In the genomic region with DNA sequence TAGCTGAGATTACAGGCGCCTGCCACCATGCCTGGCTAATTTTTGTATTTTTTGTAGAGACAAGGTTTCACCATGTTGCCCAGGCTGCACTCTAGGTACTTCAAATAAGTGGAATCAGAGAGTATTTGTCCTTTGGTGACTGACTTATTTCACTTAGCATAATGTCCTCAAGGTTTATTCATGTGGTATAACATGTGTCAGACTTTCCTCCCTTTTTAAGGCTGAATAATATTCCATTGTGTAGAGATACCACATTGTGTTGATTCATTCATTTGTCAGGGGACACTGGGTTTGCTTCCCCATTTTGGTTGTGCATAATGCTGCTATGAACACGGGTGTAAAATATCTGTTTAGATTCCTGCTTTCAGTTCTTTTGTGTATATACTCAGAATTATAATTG, we compare ENCODE assay signal across 11 cellular contexts. TPM values are rescaled to one million over a fixed set of nuclear protein-coding genes. Genes with fewer than 3 reads are reported as not detected.
DNase-seq lines count a peak whose midpoint lies in the region; ATAC-seq, FAIRE-seq and TF ChIP-seq lines count a peak whose summit lies in the region.
"Had no signal": no experiment of that assay in that cellular context is flagged by ENCODE, and none has a peak within 500 bp of the region (broad histone marks: within the 10 kb centered on the region; RNA-seq: fewer than 3 reads in every experiment).

No MANE protein-coding gene starts in this region.

- peaks cover 0 to 3% of the 10 kb centered on the region in 2 experiments; a peak in 1 of 4 replicates for H3K36me3 ChIP-seq in GM12878 (ENCODE audit: control insufficient read depth in 2 of 2, insufficient read depth in 2 of 2, low read length in 1 of 2)
- peaks cover 0 to 76% of the 10 kb centered on the region in 2 donors for H3K36me3 ChIP-seq in gastrocnemius medialis
- H3K36me3 ChIP-seq: breast epithelium had no signal

- no peaks in the 10 kb centered on the region for H3K27me3 Mint-ChIP-seq in T-helper 2 cell treated with Interferon-gamma antibody and Interleukin-4, amounts not matched to agents 5 μg/mL and 100 μg/mL, for 36 hours (ENCODE audit: low read depth)

- H3K4me3 ChIP-seq in GM12878: no peak overlapping the region
- H3K4me3 ChIP-seq in gastrocnemius medialis: no peak overlapping the region
- H3K4me3 ChIP-seq: breast epithelium had no signal

- DNase-seq in T-helper 2 cell treated with Interferon-gamma antibody and Interleukin-4, amounts not matched to agents 5 μg/mL and 100 μg/mL, for 36 hours (ENCODE audit: low spot score): no peak
- no peak for DNase-seq in T-helper 2 cell
- no peak for DNase-seq in GM12878 (ENCODE audit: low read depth, low spot score)
- DNase-seq in gastrocnemius medialis: no peak
- DNase-seq in ureter (ENCODE audit: low spot score): no peak
- DNase-seq in SIG-M5 (lab: John Stamatoyannopoulos, UW): no peak
- DNase-seq: DMS79 had no signal

- H4K20me1 ChIP-seq in GM12878 (ENCODE audit: control insufficient read depth, insufficient read depth): no peaks in the 10 kb centered on the region; the same call in 1 of the 2 replicates

- POLR2A ChIA-PET in GM12878 (lab: Charles Lee): interaction anchor here (0.6 to 3.3 kb wide), 5 partner anchors 13 to 166 kb away, joined by 3 to 20 read pairs (median 7); no protein-coding TSS in a partner anchor

- H3K9me3 Mint-ChIP-seq in T-helper 2 cell treated with Interferon-gamma antibody and Interleukin-4, amounts not matched to agents 5 μg/mL and 100 μg/mL, for 36 hours: no peaks in the 10 kb centered on the region

- FAIRE-seq in GM12878 (lab: Jason Lieb, UNC): no peak
- FAIRE-seq: A204.1 had no signal

- H3K27ac ChIP-seq in GM12878 (ENCODE audit: control insufficient read depth, insufficient read depth): peak overlapping the region; percentile 48; the same call in 1 of the 2 replicates
- H3K27ac ChIP-seq in gastrocnemius medialis: peak overlapping the region in 3 of 4 donors; percentile 2 to 44 (median 15)
- H3K27ac ChIP-seq: breast epithelium had no signal

- H3K4me3 Mint-ChIP-seq in T-helper 2 cell treated with Interferon-gamma antibody and Interleukin-4, amounts not matched to agents 5 μg/mL and 100 μg/mL, for 36 hours: peak overlapping the region; percentile 56

- H2AFZ ChIP-seq in GM12878 (ENCODE audit: control insufficient read depth, low read depth, low read length): no peak overlapping the region

- peaks cover 31% of the 10 kb centered on the region for H3K4me1 ChIP-seq in GM12878 (ENCODE audit: control insufficient read depth, insufficient read depth, low read length)
- H3K4me1 ChIP-seq in gastrocnemius medialis: peaks cover 10 to 12% of the 10 kb centered on the region in 2 donors
- H3K4me1 ChIP-seq: breast epithelium had no signal

- H3K4me2 ChIP-seq in GM12878 (ENCODE audit: control insufficient read depth, insufficient read depth): peak overlapping the region; percentile 36; the same call in 1 of the 2 replicates

- H3K9me3 ChIP-seq in GM12878 (replicated peaks; ENCODE audit: control insufficient read depth, insufficient read depth, low read length) (no peaks in the 10 kb centered on the region), gastrocnemius medialis (no peaks in the 10 kb centered on the region)
- H3K9me3 ChIP-seq: breast epithelium had no signal

- TF ChIP-seq POLR2A in GM12878 (IDR thresholded peaks at IDR 0.05; ENCODE audit: low read depth, low read length) (no peak), gastrocnemius medialis (IDR thresholded peaks at IDR 0.05) (no peak)

- TF ChIP-seq CTCF in GM12878 (IDR thresholded peaks at IDR 0.05 in 2 of 3, conservative IDR thresholded peaks at IDR 0.05 in 1 of 3; ENCODE audit: control insufficient read depth in 2 of 3, extremely low read depth in 1 of 3, insufficient read depth in 1 of 3, low read depth in 3 of 3, low read length in 3 of 3) (no peak), gastrocnemius medialis (IDR thresholded peaks at IDR 0.05 in 4 of 5, conservative IDR thresholded peaks at IDR 0.05 in 1 of 5) (no peak)

- H3K27ac Mint-ChIP-seq in T-helper 2 cell treated with Interferon-gamma antibody and Interleukin-4, amounts not matched to agents 5 μg/mL and 100 μg/mL, for 36 hours: peak overlapping the region; percentile 81

- no TSS peak for BruUV-seq in GM12878 (replicated peaks; lab: Mats Ljungman, UMichigan)

- intact Hi-C loops in GM12878 (cut with micrococcal nuclease; ENCODE audit: unreplicated experiment) (loop anchor here (5.0 kb wide), 1 partner anchor 113 kb away; a partner anchor contains a TSS), gastrocnemius medialis (cut with DNase I; ENCODE audit: low total_unique reads) (loop anchor here (5.0 kb wide), 2 partner anchors 93 to 113 kb away; a partner anchor contains a TSS)

- peak; percentile 3 for ATAC-seq in HG03135 (IDR thresholded peaks at IDR 0.05; ENCODE audit: unreplicated experiment)
- peak; percentile 30 for ATAC-seq in GM12878
- no peak for ATAC-seq in gastrocnemius medialis
- ATAC-seq in GM21576 (IDR thresholded peaks at IDR 0.05; ENCODE audit: unreplicated experiment): no peak

- 45% methylated on average over 2 of the region's 2 CpGs for WGBS in GM12878 (ENCODE audit: insufficient coverage, insufficient replicate concordance, low lambda C conversion rate, missing lambda C conversion rate)

- H3K27me3 ChIP-seq in GM12878 (replicated peaks in 1 of 2; ENCODE audit: control insufficient read depth in 2 of 2, insufficient read depth in 2 of 2, low read length in 1 of 2) (no peaks in the 10 kb centered on the region), gastrocnemius medialis (no peaks in the 10 kb centered on the region)
- H3K27me3 ChIP-seq: breast epithelium had no signal

- RAD21 ChIA-PET in GM12878 (lab: Charles Lee; ENCODE audit: unreplicated experiment): interaction anchor here (1.0 to 8.6 kb wide), 12 partner anchors 8 to 122 kb away, joined by 3 to 80 read pairs (median 6); no protein-coding TSS in a partner anchor

- CTCF ChIA-PET in GM12878 (lab: Yijun Ruan, JAX): interaction anchor here (0.9 to 7.4 kb wide), 11 partner anchors 14 to 110 kb away, joined by 3 to 67 read pairs (median 6); no protein-coding TSS in a partner anchor

- no peak overlapping the region for H3K9ac ChIP-seq in GM12878 (ENCODE audit: control insufficient read depth, insufficient read depth, low read length)

- H3K4me1 Mint-ChIP-seq in T-helper 2 cell treated with Interferon-gamma antibody and Interleukin-4, amounts not matched to agents 5 μg/mL and 100 μg/mL, for 36 hours (ENCODE audit: low read depth): peaks cover 40% of the 10 kb centered on the region

- SMC1A ChIA-PET in GM12878 (lab: Charles Lee; ENCODE audit: uncharacterized antibody, unreplicated experiment): interaction anchor here (1.0 to 6.3 kb wide), 15 partner anchors 9 to 169 kb away, joined by 3 to 89 read pairs (median 8); no protein-coding TSS in a partner anchor

- no peaks in the 10 kb centered on the region for H3K79me2 ChIP-seq in GM12878 (ENCODE audit: control insufficient read depth, insufficient read depth, low read length)

- peaks cover 5% of the 10 kb centered on the region for H3K36me3 Mint-ChIP-seq in T-helper 2 cell treated with Interferon-gamma antibody and Interleukin-4, amounts not matched to agents 5 μg/mL and 100 μg/mL, for 36 hours (ENCODE audit: low read depth)

- no peak for TF ChIP-seq EP300 in GM12878 (IDR thresholded peaks at IDR 0.05; ENCODE audit: borderline replicate concordance in 1 of 2, control insufficient read depth in 1 of 2, low read depth in 2 of 2, low read length in 2 of 2)

- TF ChIP-seq RAD21 in GM12878 (IDR thresholded peaks at IDR 0.05; ENCODE audit: insufficient read depth, low read depth, low read length): no peak

- in situ Hi-C loops in GM12878 (cut with MboI) (no loop called here), gastrocnemius medialis (cut with MboI; ENCODE audit: low sequenced_read_pairs in 4 of 4) (no loop called here)

RNA-seq across cellular contexts. Expression of a gene that starts 34.9 kb away (rescaled TPM):
- 50.9 and 61.1 TPM in 2 replicates for total RNA-seq in GM12878 (2013; cell fraction: nucleolus; rRNA removed)
- total RNA-seq in GM12878 (2014; rRNA removed): 29.3 and 31.9 TPM in 2 replicates
- 17.4 and 18.2 TPM in 2 replicates for total RNA-seq in GM12878 (2014; rRNA removed; fragmentation: Illumina TruSeq; extraction: Trizol)
- total RNA-seq in GM12878 (2021): 37.7 and 43.4 TPM in 2 replicates
- polyA plus RNA-seq in GM12878 (2011; ENCODE audit: low read depth): 3.2 TPM
- polyA plus RNA-seq in GM12878 (2011; rRNA removed): 4.0 and 6.1 TPM in 2 replicates
- 10.7 and 11.6 TPM in 2 replicates for polyA plus RNA-seq in GM12878 (2011; cell fraction: cytosol; rRNA removed)
- 4.5 and 6.2 TPM in 2 replicates for polyA plus RNA-seq in GM12878 (2011; cell fraction: nucleus; rRNA removed)
- polyA plus RNA-seq in GM12878 (2012): 2.8 and 4.3 TPM in 2 replicates
- 21.7 and 23.9 TPM in 2 replicates for polyA plus RNA-seq in GM12878 (2014; fragmentation: Illumina TruSeq; extraction: Trizol)
- 1 to 10 TPM; 1.9 to 3.9 TPM for polyA plus RNA-seq in GM12878 (2014; fragmentation: Nextera tagmentation; extraction: Ambion mirVana)
- 34.0 and 45.3 TPM in 2 replicates for polyA plus RNA-seq in GM12878 (2014; rRNA removed)
- 10 to 100 TPM; 16.5 to 16.8 TPM for polyA plus RNA-seq in GM12878 (2016; fragmentation: Nextera tagmentation; extraction: Ambion mirVana)
- 10.0 and 12.5 TPM in 2 replicates for polyA minus RNA-seq in GM12878 (2011; rRNA and poly(A)+ RNA removed)
- polyA minus RNA-seq in GM12878 (2011; cell fraction: cytosol; rRNA and poly(A)+ RNA removed): 5.1 and 6.0 TPM in 2 replicates
- 5.5 and 8.9 TPM in 2 replicates for polyA minus RNA-seq in GM12878 (2011; cell fraction: nucleus; rRNA and poly(A)+ RNA removed)
- total RNA-seq in gastrocnemius medialis: 100 to 1,000 TPM; 271 to 435 (median 367) TPM
- 12.5 TPM for total RNA-seq in ureter

Comparison
In these comparisons a context has a peak if more than half of its experiments do, and no peak if none do; other contexts are left out.
1. ATAC-seq: peak in HG03135 (single experiment) and GM12878 (single experiment); none in gastrocnemius medialis (0 of 2) and GM21576 (single experiment).
2. RNA of a gene that starts 34.9 kb away (total RNA-seq): 271 to 435 TPM in gastrocnemius medialis; 17.4 to 61.1 TPM in GM12878 and 12.5 TPM in ureter (single experiment); every median in the first group is over 4 times any median in the second.